14 cellular contexts compared by ENCODE assay signal in the genomic region with DNA sequence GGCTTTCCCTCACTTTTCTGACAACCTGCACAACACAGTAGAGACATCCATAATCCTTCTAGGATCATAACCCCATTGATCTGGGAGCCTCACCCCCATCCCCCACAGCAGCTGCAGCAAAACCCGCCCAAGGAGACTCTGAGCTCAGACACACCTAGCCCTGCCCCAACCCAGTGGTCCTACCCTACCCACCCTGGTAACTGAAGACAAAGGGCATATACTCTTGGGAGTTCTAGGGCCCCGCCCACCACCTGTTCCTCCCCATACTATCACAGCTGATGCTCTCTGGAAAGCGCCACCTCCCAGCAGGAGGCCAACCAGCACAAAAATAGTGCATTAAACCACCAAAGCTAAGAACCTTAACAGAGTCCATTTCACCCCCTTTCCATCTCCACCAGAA. TPM values are rescaled to one million over a fixed set of nuclear protein-coding genes. Genes with fewer than 3 reads are reported as not detected.
"Had no signal": no experiment of that assay in that cellular context is flagged by ENCODE, and none has a peak within 500 bp of the region (broad histone marks: within the 10 kb centered on the region; RNA-seq: fewer than 3 reads in every experiment).

No MANE protein-coding gene starts in this region.

RNA-seq across cellular contexts. Expression of gene TAF7L, which starts 35.5 kb away (rescaled TPM):
- total RNA-seq: colonic mucosa, gastrocnemius medialis, heart left ventricle, hepatocyte, natural killer cell, psoas muscle, right cardiac atrium, thoracic aorta, upper lobe of right lung had no signal
- polyA plus RNA-seq: mammary epithelial cell, right cardiac atrium had no signal

RNA-seq across cellular contexts. Expression of gene BTK, which starts 59.4 kb away (rescaled TPM):
- total RNA-seq: glomerular endothelial cell, kidney epithelial cell, renal cortical epithelial cell had no signal
- polyA plus RNA-seq: mammary epithelial cell, neural cell had no signal
